8 cellular contexts compared by ENCODE assay signal in the genomic region with DNA sequence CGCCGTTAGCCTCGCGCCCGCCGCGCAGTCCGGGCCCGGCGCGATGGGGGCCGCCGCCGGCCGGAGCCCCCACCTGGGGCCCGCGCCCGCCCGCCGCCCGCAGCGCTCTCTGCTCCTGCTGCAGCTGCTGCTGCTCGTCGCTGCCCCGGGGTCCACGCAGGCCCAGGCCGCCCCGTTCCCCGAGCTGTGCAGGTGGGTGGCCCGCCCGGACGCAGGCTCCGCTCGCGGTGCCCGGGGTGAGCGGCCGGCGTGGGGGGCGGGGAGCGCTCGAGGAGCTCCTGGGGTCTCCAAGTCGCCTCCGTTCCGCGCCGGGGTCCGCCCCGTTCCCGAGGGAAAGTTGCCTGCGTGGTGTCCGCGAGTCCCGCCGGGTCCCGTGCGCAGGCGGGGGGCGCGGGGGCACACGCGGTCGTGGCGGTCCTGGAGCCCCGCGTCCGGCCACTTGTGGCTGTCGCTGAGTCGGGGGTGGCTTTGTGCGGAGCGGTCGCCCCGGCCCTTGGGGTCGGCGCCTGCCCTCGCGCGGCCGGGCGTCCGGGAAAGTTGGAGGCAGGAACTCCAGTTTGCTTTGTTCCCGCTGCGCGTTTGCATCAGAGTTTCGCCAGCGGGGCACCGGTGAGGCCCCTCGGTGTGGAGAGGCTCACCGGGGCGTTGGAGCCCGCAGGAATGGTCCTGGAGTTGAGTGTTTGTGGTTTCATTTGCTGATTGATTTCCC. TPM values are rescaled to one million over a fixed set of nuclear protein-coding genes. Genes with fewer than 3 reads are reported as not detected.
DNase-seq lines count a peak whose midpoint lies in the region; ATAC-seq and TF ChIP-seq lines count a peak whose summit lies in the region.

No MANE protein-coding gene starts in this region.

- DNase-seq in NCI-H748 (lab: John Stamatoyannopoulos, UW; ENCODE audit: unreplicated experiment): peak; percentile 50
- DNase-seq in NCI-H748 treated with DMSO at 0.1 percent for 48 hours (lab: John Stamatoyannopoulos, UW): no peak
- DNase-seq in OCI-M1 (lab: John Stamatoyannopoulos, UW): peak; percentile 82
- no peak for DNase-seq in smooth muscle cell (lab: John Stamatoyannopoulos, UW; ENCODE audit: unreplicated experiment)
- no peak for DNase-seq in GOT3 (lab: John Stamatoyannopoulos, UW)

- peaks cover 52% of the 10 kb centered on the region for H3K79me2 ChIP-seq in smooth muscle cell (ENCODE audit: low read depth)

- H3F3A ChIP-seq in smooth muscle cell (ENCODE audit: low read depth): no peaks in the 10 kb centered on the region

- H3K4me1 ChIP-seq in iPS-18a (ENCODE audit: control insufficient read depth, low read depth, low read length) (peaks cover 25% of the 10 kb centered on the region), smooth muscle cell (ENCODE audit: low read depth) (peaks cover 10% of the 10 kb centered on the region)

- H4K20me1 ChIP-seq in smooth muscle cell (ENCODE audit: low read depth): peaks cover 42% of the 10 kb centered on the region

- WGBS in smooth muscle cell (ENCODE audit: low lambda C conversion rate): under 1% methylated on average over 71 of the region's 91 CpGs

- H3K4me2 ChIP-seq in smooth muscle cell: peak overlapping the region; percentile 90

- H3K27me3 ChIP-seq in iPS-18a (ENCODE audit: control insufficient read depth, insufficient read depth, low read length): peaks cover 18% of the 10 kb centered on the region
- H3K27me3 ChIP-seq in smooth muscle cell (ENCODE audit: low read depth): peaks cover 16% of the 10 kb centered on the region

- ATAC-seq in HG02840 (IDR thresholded peaks at IDR 0.05; ENCODE audit: low FRiP score, unreplicated experiment): peak; percentile 33

- H3K36me3 ChIP-seq in iPS-18a (ENCODE audit: control insufficient read depth, low read depth, low read length) (no peaks in the 10 kb centered on the region), smooth muscle cell (ENCODE audit: low read depth) (no peaks in the 10 kb centered on the region)

- no peak for TF ChIP-seq CTCF in smooth muscle cell (IDR thresholded peaks at IDR 0.05; ENCODE audit: borderline replicate concordance, insufficient read depth, poor library complexity, severe bottlenecking)

- H3K4me3 ChIP-seq in iPS-18a (ENCODE audit: low read length): peak overlapping the region; percentile 82
- H3K4me3 ChIP-seq in smooth muscle cell: peak overlapping the region; percentile 97

- H3K27ac ChIP-seq in angular gyrus (ENCODE audit: low read depth, low read length): peak overlapping the region; percentile 5
- no peak overlapping the region for H3K27ac ChIP-seq in iPS-18a (ENCODE audit: low read length)
- H3K27ac ChIP-seq in smooth muscle cell (ENCODE audit: low read depth): peak overlapping the region; percentile 84

- H3K9ac ChIP-seq in iPS-18a (ENCODE audit: low read length) (peak overlapping the region; percentile 73), smooth muscle cell (ENCODE audit: low read depth) (peak overlapping the region; percentile 91)

- no peaks in the 10 kb centered on the region for H3K9me3 ChIP-seq in iPS-18a (ENCODE audit: control insufficient read depth, low read depth, low read length)
- H3K9me3 ChIP-seq in smooth muscle cell (replicated peaks; ENCODE audit: low read depth): no peaks in the 10 kb centered on the region

- peak overlapping the region; percentile 92 for H2AFZ ChIP-seq in smooth muscle cell (ENCODE audit: low read depth)

RNA-seq across cellular contexts. Expression of gene IGF2R, which starts 0.5 kb away (rescaled TPM):
- 64.5 and 77.4 TPM in 2 replicates for total RNA-seq in smooth muscle cell
- 43.9 and 44.7 TPM in 2 replicates for polyA plus RNA-seq in smooth muscle cell

Comparison
In these comparisons a context has a peak if more than half of its experiments do, and no peak if none do; other contexts are left out.
1. DNase-seq: peak in NCI-H748 (single experiment) and OCI-M1 (single experiment); none in NCI-H748 treated with DMSO at 0.1 percent for 48 hours (single experiment), smooth muscle cell (single experiment) and GOT3 (single experiment).